In genomic region chr13:99442273-99442895, GRCh38 we compare ENCODE assay signal across 8 cellular contexts. TPM values are rescaled to one million over a fixed set of nuclear protein-coding genes. Genes with fewer than 3 reads are reported as not detected.
DNase-seq lines count a peak whose midpoint lies in the region; ATAC-seq and TF ChIP-seq lines count a peak whose summit lies in the region.

No MANE protein-coding gene starts in this region.

- H3K4me3 Mint-ChIP-seq in activated CD4-positive, alpha-beta T cell treated with anti-CD3 and anti-CD28 coated beads, Interleukin-2, amount 10 ng/mL, durations not matched to agents 7 days and 5 days, result no peak overlapping the region

- peaks cover 20% of the 10 kb centered on the region for H3K4me1 Mint-ChIP-seq in activated CD4-positive, alpha-beta T cell treated with anti-CD3 and anti-CD28 coated beads, Interleukin-2, amount 10 ng/mL, durations not matched to agents 7 days and 5 days

- peaks cover 18% of the 10 kb centered on the region for H3K27me3 Mint-ChIP-seq in activated CD4-positive, alpha-beta T cell treated with anti-CD3 and anti-CD28 coated beads, Interleukin-2, amount 10 ng/mL, durations not matched to agents 7 days and 5 days

- no peaks in the 10 kb centered on the region for H3K36me3 Mint-ChIP-seq in activated CD4-positive, alpha-beta T cell treated with anti-CD3 and anti-CD28 coated beads, Interleukin-2, amount 10 ng/mL, durations not matched to agents 7 days and 5 days (ENCODE audit: low read depth)

- POLR2A ChIA-PET in activated CD4-positive, alpha-beta T cell treated with anti-CD3 and anti-CD28 coated beads, Interleukin-2, amount 10 ng/mL, durations not matched to agents 7 days and 5 days (lab: Charles Lee), result no interaction called here

- DNase-seq in CD1c-positive myeloid dendritic cell (ENCODE audit: extremely low spot score), result peak; percentile 83
- peak; percentile 50 for DNase-seq in NCI-H2227 treated with DMSO at 0.1 percent for 48 hours (lab: John Stamatoyannopoulos, UW)
- peak; percentile 69 for DNase-seq in activated CD4-positive, alpha-beta T cell treated with anti-CD3 and anti-CD28 coated beads, Interleukin-2, amount 10 ng/mL, durations not matched to agents 7 days and 5 days
- DNase-seq in fibroblast of peridontal ligament (ENCODE audit: extremely low read depth), result peak; percentile 76
- DNase-seq in omental fat pad (ENCODE audit: low spot score), result no peak
- DNase-seq in ureter (ENCODE audit: low spot score), result no peak

- no peak overlapping the region for H3K27ac Mint-ChIP-seq in activated CD4-positive, alpha-beta T cell treated with anti-CD3 and anti-CD28 coated beads, Interleukin-2, amount 10 ng/mL, durations not matched to agents 7 days and 5 days

- ATAC-seq in GM18909 (IDR thresholded peaks at IDR 0.05; ENCODE audit: poor library complexity, unreplicated experiment), result peak; percentile 44
- no peak for ATAC-seq in omental fat pad (ENCODE audit: low FRiP score)
- ATAC-seq in GM19324 (IDR thresholded peaks at IDR 0.05; ENCODE audit: low FRiP score, unreplicated experiment), result no peak

- no peaks in the 10 kb centered on the region for H3K9me3 Mint-ChIP-seq in activated CD4-positive, alpha-beta T cell treated with anti-CD3 and anti-CD28 coated beads, Interleukin-2, amount 10 ng/mL, durations not matched to agents 7 days and 5 days

- CTCF ChIA-PET in activated CD4-positive, alpha-beta T cell treated with anti-CD3 and anti-CD28 coated beads, Interleukin-2, amount 10 ng/mL, durations not matched to agents 7 days and 5 days (lab: Charles Lee), result interaction anchor here (0.7 to 1.5 kb wide), 2 partner anchors 25 to 45 kb away, joined by 3 to 5 read pairs; no protein-coding TSS in a partner anchor

- peak in 2 of 3 donors; percentile 38 to 64 for TF ChIP-seq CTCF in omental fat pad (IDR thresholded peaks at IDR 0.05)

RNA-seq across cellular contexts. Expression of gene TM9SF2, which starts 58.9 kb away (rescaled TPM):
- total RNA-seq in activated CD4-positive, alpha-beta T cell treated with anti-CD3 and anti-CD28 coated beads, Interleukin-2, amount 10 ng/mL, durations not matched to agents 7 days and 5 days, result 10 to 100 TPM; 79.2 to 87.9 TPM
- total RNA-seq in omental fat pad, result 10 to 100 TPM; 72.1 to 92.0 (median 88.4) TPM
- 121 TPM for total RNA-seq in ureter

Comparison
In these comparisons a context has a peak if more than half of its experiments do, and no peak if none do; other contexts are left out.
1. DNase-seq: peak in CD1c-positive myeloid dendritic cell (single experiment), NCI-H2227 treated with DMSO at 0.1 percent for 48 hours (single experiment), activated CD4-positive, alpha-beta T cell treated with anti-CD3 and anti-CD28 coated beads, Interleukin-2, amount 10 ng/mL, durations not matched to agents 7 days and 5 days (single experiment) and fibroblast of peridontal ligament (single experiment); none in omental fat pad (single experiment) and ureter (single experiment).